Comparison of ENCODE assay signal across 11 cellular contexts in the genomic region with DNA sequence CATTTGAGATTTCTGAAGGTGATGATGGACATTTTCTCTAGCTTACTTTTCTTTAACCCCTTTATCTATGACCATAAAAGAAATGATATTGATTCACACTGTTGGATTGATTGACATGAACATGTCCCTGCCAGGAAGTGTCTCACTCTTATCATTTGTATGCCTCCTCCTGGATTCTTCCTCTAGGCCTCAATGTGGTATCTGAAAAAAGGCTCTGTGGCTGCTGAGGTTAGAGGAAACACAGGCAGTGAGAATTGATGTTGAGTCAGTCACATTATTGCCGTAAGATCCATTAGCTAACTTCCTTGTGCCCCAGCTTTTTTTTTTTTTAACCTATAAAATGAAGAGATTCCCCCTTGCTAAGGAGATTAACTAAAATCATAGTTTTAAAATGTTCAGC. TPM values are rescaled to one million over a fixed set of nuclear protein-coding genes. Genes with fewer than 3 reads are reported as not detected.
DNase-seq lines count a peak whose midpoint lies in the region; TF ChIP-seq lines count a peak whose summit lies in the region.
"Had no signal": no experiment of that assay in that cellular context is flagged by ENCODE, and none has a peak within 500 bp of the region (broad histone marks: within the 10 kb centered on the region; RNA-seq: fewer than 3 reads in every experiment).

No MANE protein-coding gene starts in this region.

- H3K27ac Mint-ChIP-seq in progenitor cell of endocrine pancreas = no peak overlapping the region
- H3K27ac Mint-ChIP-seq: stimulated activated naive CD8-positive, alpha-beta T cell treated with anti-CD3 and anti-CD28 coated beads, Interleukin-15, Interleukin-2, amounts not matched to agents 100 ng/mL and 50 ng/mL, for 24 hours had no signal

- no peaks in the 10 kb centered on the region for H3K36me3 Mint-ChIP-seq in progenitor cell of endocrine pancreas (ENCODE audit: insufficient read depth)

- DNase-seq in SKM-1 treated with dmso at 0.1 percent for 144 hours (lab: John Stamatoyannopoulos, UW; ENCODE audit: unreplicated experiment) (peak; percentile 24), SKM-1 (lab: John Stamatoyannopoulos, UW; ENCODE audit: unreplicated experiment) (no peak), RPMI7951 (ENCODE audit: low read depth) (peak; percentile 45), fibroblast of peridontal ligament (ENCODE audit: extremely low read depth) (peak; percentile 29), HT-29 (ENCODE audit: low spot score) (no peak), progenitor cell of endocrine pancreas (ENCODE audit: low spot score, unreplicated experiment) (no peak), NCI-H2196 treated with DMSO at 0.1 percent for 48 hours (lab: John Stamatoyannopoulos, UW; ENCODE audit: unreplicated experiment) (no peak), UCSD-AML1 (lab: John Stamatoyannopoulos, UW; ENCODE audit: unreplicated experiment) (no peak)
- DNase-seq: activated T-cell treated with anti-CD3 and anti-CD28 coated beads, Interleukin-2, amount 50 U/mL, for 1 hour had no signal

- peaks cover 7% of the 10 kb centered on the region for H3K4me1 Mint-ChIP-seq in progenitor cell of endocrine pancreas (ENCODE audit: low read depth)

- no peaks in the 10 kb centered on the region for H3K9me3 Mint-ChIP-seq in progenitor cell of endocrine pancreas (ENCODE audit: low read depth)

- TF ChIP-seq CTCF in progenitor cell of endocrine pancreas (IDR thresholded peaks at IDR 0.05; ENCODE audit: unreplicated experiment) = no peak

- no peak overlapping the region for H3K4me3 Mint-ChIP-seq in progenitor cell of endocrine pancreas (ENCODE audit: low read depth)
- H3K4me3 Mint-ChIP-seq: stimulated activated naive CD8-positive, alpha-beta T cell treated with anti-CD3 and anti-CD28 coated beads, Interleukin-15, Interleukin-2, amounts not matched to agents 100 ng/mL and 50 ng/mL, for 24 hours had no signal

- peaks cover 3% of the 10 kb centered on the region for H3K27me3 Mint-ChIP-seq in progenitor cell of endocrine pancreas

RNA-seq across cellular contexts. Expression of a gene that starts 8.0 kb away (rescaled TPM):
- 0.24 and 0.98 TPM in 2 replicates for total RNA-seq in RPMI7951 (2014; rRNA removed; shearing (Covaris generic))
- 0.81 and 0.94 TPM in 2 replicates for total RNA-seq in HT-29 (2014; rRNA removed; shearing (Covaris generic))
- 19.7 and 28.4 TPM in 2 replicates for total RNA-seq in progenitor cell of endocrine pancreas
- total RNA-seq: A172 had no signal

Comparison
In these comparisons a context has a peak if more than half of its experiments do, and no peak if none do; other contexts are left out.
1. DNase-seq: peak in SKM-1 treated with dmso at 0.1 percent for 144 hours (single experiment), RPMI7951 (single experiment) and fibroblast of peridontal ligament (single experiment); none in SKM-1 (single experiment), HT-29 (single experiment), progenitor cell of endocrine pancreas (single experiment), NCI-H2196 treated with DMSO at 0.1 percent for 48 hours (single experiment) and UCSD-AML1 (single experiment).
2. RNA of a gene that starts 8.0 kb away (total RNA-seq): 19.7 to 28.4 TPM in progenitor cell of endocrine pancreas; 0.81 to 0.94 TPM in HT-29 and 0.24 to 0.98 TPM in RPMI7951; every median in the first group is over 10 times any median in the second.